Comparison of ENCODE assay signal across 1 cellular context in genomic region chr18:11807233-11807632, GRCh38.
A peak's percentile ranks its signal among the peaks of the same experiment; 100 is the strongest.
TF ChIP-seq lines count a peak whose summit lies in the region.

No MANE protein-coding gene starts in this region.

TF ChIP-seq in HEK293, 187 proteins besides CTCF, POLR2A, EP300 and RAD21 (continued from another document):
- TF ChIP-seq ZNF280D (tag by site-specific recombination; IDR thresholded peaks at IDR 0.05) (0 out of 2 replicates have a peak, but pooled peaks have one; percentile 2), ZNF398 (tag by site-specific recombination; IDR thresholded peaks at IDR 0.05) (no peak), ZNF747 (tag by site-specific recombination; IDR thresholded peaks at IDR 0.05) (no peak), IKZF3 (tag by site-specific recombination; IDR thresholded peaks at IDR 0.05) (no peak), SCRT2 (tag by site-specific recombination; IDR thresholded peaks at IDR 0.05) (0 out of 2 replicates have a peak, but pooled peaks have one; percentile 18), ZNF629 (tag by site-specific recombination; IDR thresholded peaks at IDR 0.05) (no peak)
